1 cellular context compared by ENCODE assay signal in genomic region chr5:139147743-139148079, GRCh38.
TF ChIP-seq lines count a peak whose summit lies in the region.

No MANE protein-coding gene starts in this region.

TF ChIP-seq in GM23338, 12 proteins besides CTCF, POLR2A, EP300 and RAD21 (continued from another document):
- TF ChIP-seq, protein P1, sequence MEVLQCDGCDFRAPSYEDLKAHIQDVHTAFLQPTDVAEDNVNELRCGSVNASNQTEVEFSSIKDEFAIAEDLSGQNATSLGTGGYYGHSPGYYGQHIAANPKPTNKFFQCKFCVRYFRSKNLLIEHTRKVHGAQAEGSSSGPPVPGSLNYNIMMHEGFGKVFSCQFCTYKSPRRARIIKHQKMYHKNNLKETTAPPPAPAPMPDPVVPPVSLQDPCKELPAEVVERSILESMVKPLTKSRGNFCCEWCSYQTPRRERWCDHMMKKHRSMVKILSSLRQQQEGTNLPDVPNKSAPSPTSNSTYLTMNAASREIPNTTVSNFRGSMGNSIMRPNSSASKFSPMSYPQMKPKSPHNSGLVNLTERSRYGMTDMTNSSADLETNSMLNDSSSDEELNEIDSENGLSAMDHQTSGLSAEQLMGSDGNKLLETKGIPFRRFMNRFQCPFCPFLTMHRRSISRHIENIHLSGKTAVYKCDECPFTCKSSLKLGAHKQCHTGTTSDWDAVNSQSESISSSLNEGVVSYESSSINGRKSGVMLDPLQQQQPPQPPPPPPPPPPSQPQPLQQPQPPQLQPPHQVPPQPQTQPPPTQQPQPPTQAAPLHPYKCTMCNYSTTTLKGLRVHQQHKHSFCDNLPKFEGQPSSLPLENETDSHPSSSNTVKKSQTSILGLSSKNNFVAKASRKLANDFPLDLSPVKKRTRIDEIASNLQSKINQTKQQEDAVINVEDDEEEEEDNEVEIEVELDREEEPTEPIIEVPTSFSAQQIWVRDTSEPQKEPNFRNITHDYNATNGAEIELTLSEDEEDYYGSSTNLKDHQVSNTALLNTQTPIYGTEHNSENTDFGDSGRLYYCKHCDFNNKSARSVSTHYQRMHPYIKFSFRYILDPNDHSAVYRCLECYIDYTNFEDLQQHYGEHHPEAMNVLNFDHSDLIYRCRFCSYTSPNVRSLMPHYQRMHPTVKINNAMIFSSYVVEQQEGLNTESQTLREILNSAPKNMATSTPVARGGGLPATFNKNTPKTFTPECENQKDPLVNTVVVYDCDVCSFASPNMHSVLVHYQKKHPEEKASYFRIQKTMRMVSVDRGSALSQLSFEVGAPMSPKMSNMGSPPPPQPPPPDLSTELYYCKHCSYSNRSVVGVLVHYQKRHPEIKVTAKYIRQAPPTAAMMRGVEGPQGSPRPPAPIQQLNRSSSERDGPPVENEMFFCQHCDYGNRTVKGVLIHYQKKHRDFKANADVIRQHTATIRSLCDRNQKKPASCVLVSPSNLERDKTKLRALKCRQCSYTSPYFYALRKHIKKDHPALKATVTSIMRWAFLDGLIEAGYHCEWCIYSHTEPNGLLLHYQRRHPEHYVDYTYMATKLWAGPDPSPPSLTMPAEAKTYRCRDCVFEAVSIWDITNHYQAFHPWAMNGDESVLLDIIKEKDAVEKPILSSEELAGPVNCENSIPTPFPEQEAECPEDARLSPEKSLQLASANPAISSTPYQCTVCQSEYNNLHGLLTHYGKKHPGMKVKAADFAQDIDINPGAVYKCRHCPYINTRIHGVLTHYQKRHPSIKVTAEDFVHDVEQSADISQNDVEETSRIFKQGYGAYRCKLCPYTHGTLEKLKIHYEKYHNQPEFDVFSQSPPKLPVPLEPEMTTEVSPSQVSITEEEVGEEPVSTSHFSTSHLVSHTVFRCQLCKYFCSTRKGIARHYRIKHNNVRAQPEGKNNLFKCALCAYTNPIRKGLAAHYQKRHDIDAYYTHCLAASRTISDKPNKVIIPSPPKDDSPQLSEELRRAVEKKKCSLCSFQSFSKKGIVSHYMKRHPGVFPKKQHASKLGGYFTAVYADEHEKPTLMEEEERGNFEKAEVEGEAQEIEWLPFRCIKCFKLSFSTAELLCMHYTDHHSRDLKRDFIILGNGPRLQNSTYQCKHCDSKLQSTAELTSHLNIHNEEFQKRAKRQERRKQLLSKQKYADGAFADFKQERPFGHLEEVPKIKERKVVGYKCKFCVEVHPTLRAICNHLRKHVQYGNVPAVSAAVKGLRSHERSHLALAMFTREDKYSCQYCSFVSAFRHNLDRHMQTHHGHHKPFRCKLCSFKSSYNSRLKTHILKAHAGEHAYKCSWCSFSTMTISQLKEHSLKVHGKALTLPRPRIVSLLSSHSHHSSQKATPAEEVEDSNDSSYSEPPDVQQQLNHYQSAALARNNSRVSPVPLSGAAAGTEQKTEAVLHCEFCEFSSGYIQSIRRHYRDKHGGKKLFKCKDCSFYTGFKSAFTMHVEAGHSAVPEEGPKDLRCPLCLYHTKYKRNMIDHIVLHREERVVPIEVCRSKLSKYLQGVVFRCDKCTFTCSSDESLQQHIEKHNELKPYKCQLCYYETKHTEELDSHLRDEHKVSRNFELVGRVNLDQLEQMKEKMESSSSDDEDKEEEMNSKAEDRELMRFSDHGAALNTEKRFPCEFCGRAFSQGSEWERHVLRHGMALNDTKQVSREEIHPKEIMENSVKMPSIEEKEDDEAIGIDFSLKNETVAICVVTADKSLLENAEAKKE (CRISPR knock-in tag; IDR thresholded peaks at IDR 0.05): no peak
- TF ChIP-seq EZH2phosphoT487 (IDR thresholded peaks at IDR 0.05; ENCODE audit: unreplicated experiment) (no peak), STAT1 (IDR thresholded peaks at IDR 0.05; ENCODE audit: unreplicated experiment) (no peak)
